ENCODE assay signal across 1 cellular context in the genomic region with DNA sequence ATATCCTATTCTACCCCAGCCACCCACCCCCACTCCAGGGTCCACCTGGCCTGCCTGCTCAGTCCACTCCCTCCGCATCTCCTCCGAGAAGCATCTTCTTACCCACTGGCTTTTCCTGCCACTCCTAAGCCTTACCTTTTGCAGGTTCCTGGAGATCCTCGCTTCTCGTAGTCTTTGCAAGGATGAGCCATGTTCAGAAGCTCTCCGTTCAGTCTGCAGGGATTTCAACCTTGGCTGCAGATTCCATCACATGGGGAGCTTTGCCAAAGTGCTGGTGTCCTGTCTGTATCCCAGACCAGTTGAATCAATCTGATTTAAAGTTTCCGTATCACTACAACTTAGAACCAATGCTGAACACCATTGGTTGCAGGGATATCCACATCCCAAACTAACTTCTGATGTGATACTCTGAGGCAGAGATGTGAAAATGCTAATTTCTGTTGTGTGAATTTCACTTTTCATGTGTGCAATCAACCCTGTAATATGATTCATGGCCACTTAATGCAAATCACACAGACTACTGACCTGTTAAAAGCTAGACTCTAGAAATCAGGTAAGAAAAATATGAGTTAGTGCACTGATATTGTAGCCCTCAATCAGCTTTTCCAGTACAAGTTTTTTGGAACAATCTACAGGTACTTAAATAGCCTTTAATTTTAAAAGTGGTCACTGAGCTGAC.
TF ChIP-seq lines count a peak whose summit lies in the region.

No MANE protein-coding gene starts in this region.

TF ChIP-seq in GM12878, 131 proteins besides CTCF, POLR2A, EP300 and RAD21 (continued from another document):
- TF ChIP-seq, protein P1, sequence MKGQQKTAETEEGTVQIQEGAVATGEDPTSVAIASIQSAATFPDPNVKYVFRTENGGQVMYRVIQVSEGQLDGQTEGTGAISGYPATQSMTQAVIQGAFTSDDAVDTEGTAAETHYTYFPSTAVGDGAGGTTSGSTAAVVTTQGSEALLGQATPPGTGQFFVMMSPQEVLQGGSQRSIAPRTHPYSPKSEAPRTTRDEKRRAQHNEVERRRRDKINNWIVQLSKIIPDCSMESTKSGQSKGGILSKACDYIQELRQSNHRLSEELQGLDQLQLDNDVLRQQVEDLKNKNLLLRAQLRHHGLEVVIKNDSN (IDR thresholded peaks at IDR 0.05; ENCODE audit: borderline replicate concordance, extremely low read length, insufficient read depth, low read depth, low read length) = no peak
- TF ChIP-seq SREBF2 (IDR thresholded peaks at IDR 0.05; ENCODE audit: low read length) = no peak
- no peak for TF ChIP-seq JUNB (IDR thresholded peaks at IDR 0.05)
- TF ChIP-seq, protein P2, sequence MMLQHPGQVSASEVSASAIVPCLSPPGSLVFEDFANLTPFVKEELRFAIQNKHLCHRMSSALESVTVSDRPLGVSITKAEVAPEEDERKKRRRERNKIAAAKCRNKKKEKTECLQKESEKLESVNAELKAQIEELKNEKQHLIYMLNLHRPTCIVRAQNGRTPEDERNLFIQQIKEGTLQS (IDR thresholded peaks at IDR 0.05; ENCODE audit: borderline replicate concordance, extremely low read depth, low read depth, low read length) = no peak
- TF ChIP-seq NFYA (IDR thresholded peaks at IDR 0.05; ENCODE audit: borderline replicate concordance, low read depth, low read length) = no peak
- TF ChIP-seq TCF12 (IDR thresholded peaks at IDR 0.05; ENCODE audit: low read depth, low read length) = no peak
